Comparison of ENCODE assay signal across 8 cellular contexts in genomic region chr19:34404109-34404909, GRCh38. TPM values are rescaled to one million over a fixed set of nuclear protein-coding genes. Genes with fewer than 3 reads are reported as not detected.
DNase-seq lines count a peak whose midpoint lies in the region; ATAC-seq and TF ChIP-seq lines count a peak whose summit lies in the region.

TSS of gene PDCD2L (plus strand) at chr19:34404399. CDS start at chr19:34404431, 32 bp downstream.

- no peak for TF ChIP-seq POLR2A in lower leg skin (IDR thresholded peaks at IDR 0.05)

- H3K27me3 ChIP-seq in dorsolateral prefrontal cortex = no peaks in the 10 kb centered on the region

- TF ChIP-seq CTCF in dorsolateral prefrontal cortex (IDR thresholded peaks at IDR 0.05 in 54 of 56, conservative IDR thresholded peaks at IDR 0.05 in 2 of 56; ENCODE audit: low read depth in 1 of 56, partially characterized antibody in 56 of 56) (peak in 20 of 56 donors; percentile 3 to 46 (median 24)), lower leg skin (IDR thresholded peaks at IDR 0.05) (no peak)

- intact Hi-C loops in dorsolateral prefrontal cortex (cut with DNase I) (loop anchor here in 1 of 2 donors (1.0 to 10.0 kb wide), 3 partner anchors 24 to 530 kb away; partner anchors contain the start of genes GPI and UBA2), lower leg skin (cut with DNase I; ENCODE audit: low total_unique reads) (no loop called here)

- WGBS in lower leg skin, 2 donors = 0% methylated on average over 46 to 68 of the region's 69 CpGs

- ATAC-seq in GM19351 (IDR thresholded peaks at IDR 0.05; ENCODE audit: unreplicated experiment) (peak; percentile 92), HG03558 (IDR thresholded peaks at IDR 0.05; ENCODE audit: extremely low read depth, unreplicated experiment) (peak; percentile 75)

- H3K4me3 ChIP-seq in dorsolateral prefrontal cortex = peak within 1 kb of the TSS; percentile 66 to 99 (median 95)
- peak within 1 kb of the TSS; percentile 78 for H3K4me3 ChIP-seq in lower leg skin (ENCODE audit: low read depth, poor library complexity, severe bottlenecking)

- DNase-seq in C1 segment of cervical spinal cord (lab: John Stamatoyannopoulos, UW) = peak in 13 of 14 donors; percentile 6 to 82 (median 56)
- DNase-seq in NCI-H748 treated with DMSO at 0.1 percent for 48 hours (lab: John Stamatoyannopoulos, UW) = peak; percentile 91
- DNase-seq in activated CD4-positive, alpha-beta T cell treated with anti-CD3 and anti-CD28 coated beads, Interleukin-2, amount 50 U/mL, for 24 hours (ENCODE audit: low read depth in 1 of 2, low spot score in 1 of 2) = peak; percentile 89 to 91
- peak; percentile 81 to 91 (median 86) for DNase-seq in dorsolateral prefrontal cortex
- peak; percentile 87 to 98 for DNase-seq in lower leg skin (ENCODE audit: low spot score in 2 of 2)
- DNase-seq in stimulated activated CD4-positive, alpha-beta T cell treated with anti-CD3 and anti-CD28 coated beads, Interleukin-4, amount 100 ng/mL, for 4 hours = peak; percentile 91 to 93

- H3K27ac ChIP-seq in dorsolateral prefrontal cortex = peak within 1 kb of the TSS in 50 of 59 donors; percentile 3 to 88 (median 63)

RNA-seq across cellular contexts. Expression of gene PDCD2L, which starts in this region (rescaled TPM):
- total RNA-seq in dorsolateral prefrontal cortex = 10 to 100 TPM in 94 of 120 experiments, 1 to 10 TPM in 26; 5.0 to 24.8 (median 12.6) TPM
- 10 to 100 TPM in 2 of 4 donors, 1 to 10 TPM in 2; 6.5 to 16.4 (median 12.6) TPM for total RNA-seq in lower leg skin

Comparison
In these comparisons a context has a peak if more than half of its experiments do, and no peak if none do; other contexts are left out.
1. Peak in every context shown above with its lines: DNase-seq, ATAC-seq, H3K4me3 ChIP-seq and H3K27ac ChIP-seq.